9 cellular contexts compared by ENCODE assay signal in genomic region chr10:32953277-32953927, GRCh38. TPM values are rescaled to one million over a fixed set of nuclear protein-coding genes. Genes with fewer than 3 reads are reported as not detected.
A peak's percentile ranks its signal among the peaks of the same experiment; 100 is the strongest.
DNase-seq lines count a peak whose midpoint lies in the region; ATAC-seq and TF ChIP-seq lines count a peak whose summit lies in the region.
"Had no signal": no experiment of that assay in that cellular context is flagged by ENCODE, and none has a peak within 500 bp of the region (broad histone marks: within the 10 kb centered on the region; RNA-seq: fewer than 3 reads in every experiment).

No MANE protein-coding gene starts in this region.

- no peak overlapping the region for H2AFZ ChIP-seq in osteoblast (ENCODE audit: low read length)

- no peaks in the 10 kb centered on the region for H3K9me3 Mint-ChIP-seq in Calu3 (ENCODE audit: low read depth, unreplicated experiment)

- peak; percentile 13 for ATAC-seq in RWPE2 (ENCODE audit: low read depth)
- ATAC-seq in GM18861 (IDR thresholded peaks at IDR 0.05; ENCODE audit: unreplicated experiment) = no peak
- no peak for ATAC-seq in HG02938 (IDR thresholded peaks at IDR 0.05; ENCODE audit: unreplicated experiment)

- CTCF ChIA-PET in Calu3 (lab: Charles Lee) = interaction anchor here (0.9 to 2.3 kb wide), 4 partner anchors 9 to 55 kb away, joined by 3 to 7 read pairs (median 4); no protein-coding TSS in a partner anchor

- no peak for TF ChIP-seq CTCF in Calu3 (IDR thresholded peaks at IDR 0.05; ENCODE audit: unreplicated experiment)
- TF ChIP-seq CTCF in RWPE2 (IDR thresholded peaks at IDR 0.05; ENCODE audit: poor library complexity, severe bottlenecking) = no peak
- TF ChIP-seq CTCF in epithelial cell of proximal tubule (conservative IDR thresholded peaks at IDR 0.05; ENCODE audit: low read depth, low read length) = no peak
- TF ChIP-seq CTCF in osteoblast (IDR thresholded peaks at IDR 0.05; ENCODE audit: extremely low read depth, low read depth, low read length) = no peak

- peak overlapping the region; percentile 98 for H3K4me3 Mint-ChIP-seq in Calu3 (ENCODE audit: low read depth, unreplicated experiment)

- no peak for TF ChIP-seq POLR2A in erythroblast (IDR thresholded peaks at IDR 0.05; ENCODE audit: low read length)

- peaks cover 68% of the 10 kb centered on the region for H3K36me3 ChIP-seq in RWPE2 (ENCODE audit: low read depth)
- peaks cover 19% of the 10 kb centered on the region for H3K36me3 ChIP-seq in osteoblast (ENCODE audit: insufficient read depth, low read length)

- no peaks in the 10 kb centered on the region for H3K27me3 Mint-ChIP-seq in Calu3 (ENCODE audit: unreplicated experiment)

- peaks cover 46% of the 10 kb centered on the region for H3K4me1 Mint-ChIP-seq in Calu3 (ENCODE audit: low read depth, unreplicated experiment)

- peaks cover 83% of the 10 kb centered on the region for H4K20me1 ChIP-seq in osteoblast (ENCODE audit: insufficient read depth, low read length)

- H3K79me2 ChIP-seq in osteoblast (ENCODE audit: insufficient read depth, low read length) = peaks cover 95% of the 10 kb centered on the region

- peaks cover 96% of the 10 kb centered on the region for H3K36me3 Mint-ChIP-seq in Calu3 (ENCODE audit: insufficient read depth, unreplicated experiment)

- no peaks in the 10 kb centered on the region for H3K27me3 ChIP-seq in RWPE2 (ENCODE audit: insufficient read depth, poor library complexity, severe bottlenecking)
- no peaks in the 10 kb centered on the region for H3K27me3 ChIP-seq in osteoblast (ENCODE audit: insufficient read depth, low read length)

- no peak for DNase-seq in Calu3
- DNase-seq in RWPE2 (ENCODE audit: low spot score) = no peak
- DNase-seq in epithelial cell of proximal tubule (ENCODE audit: low read depth) = no peak
- DNase-seq in osteoblast (ENCODE audit: insufficient read length, low spot score, missing footprints) = no peak
- DNase-seq in LoVo (ENCODE audit: low spot score) = no peak
- DNase-seq in erythroblast (lab: John Stamatoyannopoulos, UW) = no peak
- DNase-seq: NCI-H446 had no signal

- H3K4me3 ChIP-seq in RWPE2 (ENCODE audit: severe bottlenecking) (peak overlapping the region; percentile 83), epithelial cell of proximal tubule (ENCODE audit: low read depth, low read length) (peak overlapping the region; percentile 93), osteoblast (ENCODE audit: insufficient read depth, low read length) (peak overlapping the region; percentile 95)

- intact Hi-C loops in Calu3 (cut with micrococcal nuclease; ENCODE audit: unreplicated experiment) = no loop called here

- peak overlapping the region; percentile 93 for H3K4me2 ChIP-seq in osteoblast (ENCODE audit: insufficient read depth, low read length)

- peak overlapping the region; percentile 97 for H3K27ac Mint-ChIP-seq in Calu3 (ENCODE audit: unreplicated experiment)

- H3K4me1 ChIP-seq in RWPE2 (ENCODE audit: insufficient read depth, poor library complexity, severe bottlenecking) (peaks cover 51% of the 10 kb centered on the region), osteoblast (ENCODE audit: insufficient read depth, low read length) (peaks cover 65% of the 10 kb centered on the region)

- H3K27ac ChIP-seq in RWPE2 (ENCODE audit: poor library complexity, severe bottlenecking) (peak overlapping the region; percentile 95), osteoblast (ENCODE audit: low read depth, low read length) (peak overlapping the region; percentile 45)

- H3K9me3 ChIP-seq in RWPE2 (ENCODE audit: severe bottlenecking) (no peaks in the 10 kb centered on the region), osteoblast (ENCODE audit: low read depth, low read length) (no peaks in the 10 kb centered on the region)

- BruUV-seq in Calu3 (replicated peaks; lab: Mats Ljungman, UMichigan) = no TSS peak

RNA-seq across cellular contexts. Expression of gene ITGB1, which starts 4.6 kb away (rescaled TPM):
- total RNA-seq in Calu3 (2022) = 1,388 and 1,455 TPM in 2 replicates
- 1,039 and 2,053 TPM in 2 replicates for total RNA-seq in epithelial cell of proximal tubule
- total RNA-seq in osteoblast = 1,572 and 1,742 TPM in 2 replicates
